ENCODE assay signal across 1 cellular context in genomic region chr6:31068738-31069340, GRCh38.
TF ChIP-seq lines count a peak whose summit lies in the region.

No MANE protein-coding gene starts in this region.

TF ChIP-seq in K562, 482 proteins besides CTCF, POLR2A, EP300 and RAD21 (continued from another document and continues in another):
- TF ChIP-seq, protein P1, sequence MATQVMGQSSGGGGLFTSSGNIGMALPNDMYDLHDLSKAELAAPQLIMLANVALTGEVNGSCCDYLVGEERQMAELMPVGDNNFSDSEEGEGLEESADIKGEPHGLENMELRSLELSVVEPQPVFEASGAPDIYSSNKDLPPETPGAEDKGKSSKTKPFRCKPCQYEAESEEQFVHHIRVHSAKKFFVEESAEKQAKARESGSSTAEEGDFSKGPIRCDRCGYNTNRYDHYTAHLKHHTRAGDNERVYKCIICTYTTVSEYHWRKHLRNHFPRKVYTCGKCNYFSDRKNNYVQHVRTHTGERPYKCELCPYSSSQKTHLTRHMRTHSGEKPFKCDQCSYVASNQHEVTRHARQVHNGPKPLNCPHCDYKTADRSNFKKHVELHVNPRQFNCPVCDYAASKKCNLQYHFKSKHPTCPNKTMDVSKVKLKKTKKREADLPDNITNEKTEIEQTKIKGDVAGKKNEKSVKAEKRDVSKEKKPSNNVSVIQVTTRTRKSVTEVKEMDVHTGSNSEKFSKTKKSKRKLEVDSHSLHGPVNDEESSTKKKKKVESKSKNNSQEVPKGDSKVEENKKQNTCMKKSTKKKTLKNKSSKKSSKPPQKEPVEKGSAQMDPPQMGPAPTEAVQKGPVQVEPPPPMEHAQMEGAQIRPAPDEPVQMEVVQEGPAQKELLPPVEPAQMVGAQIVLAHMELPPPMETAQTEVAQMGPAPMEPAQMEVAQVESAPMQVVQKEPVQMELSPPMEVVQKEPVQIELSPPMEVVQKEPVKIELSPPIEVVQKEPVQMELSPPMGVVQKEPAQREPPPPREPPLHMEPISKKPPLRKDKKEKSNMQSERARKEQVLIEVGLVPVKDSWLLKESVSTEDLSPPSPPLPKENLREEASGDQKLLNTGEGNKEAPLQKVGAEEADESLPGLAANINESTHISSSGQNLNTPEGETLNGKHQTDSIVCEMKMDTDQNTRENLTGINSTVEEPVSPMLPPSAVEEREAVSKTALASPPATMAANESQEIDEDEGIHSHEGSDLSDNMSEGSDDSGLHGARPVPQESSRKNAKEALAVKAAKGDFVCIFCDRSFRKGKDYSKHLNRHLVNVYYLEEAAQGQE (CRISPR knock-in tag; IDR thresholded peaks at IDR 0.05; ENCODE audit: low read depth) = no peak
- no peak for TF ChIP-seq CHD1 (IDR thresholded peaks at IDR 0.05; ENCODE audit: low read length)
- peak; percentile 17 for TF ChIP-seq TBP (optimal IDR thresholded peaks at IDR 0.05; ENCODE audit: low read depth, low read length)
- TF ChIP-seq ARID3A (IDR thresholded peaks at IDR 0.05; ENCODE audit: borderline replicate concordance, low read depth, low read length) = no peak
- TF ChIP-seq ELF1 (tag; IDR thresholded peaks at IDR 0.05) = no peak
- TF ChIP-seq, protein P2, sequence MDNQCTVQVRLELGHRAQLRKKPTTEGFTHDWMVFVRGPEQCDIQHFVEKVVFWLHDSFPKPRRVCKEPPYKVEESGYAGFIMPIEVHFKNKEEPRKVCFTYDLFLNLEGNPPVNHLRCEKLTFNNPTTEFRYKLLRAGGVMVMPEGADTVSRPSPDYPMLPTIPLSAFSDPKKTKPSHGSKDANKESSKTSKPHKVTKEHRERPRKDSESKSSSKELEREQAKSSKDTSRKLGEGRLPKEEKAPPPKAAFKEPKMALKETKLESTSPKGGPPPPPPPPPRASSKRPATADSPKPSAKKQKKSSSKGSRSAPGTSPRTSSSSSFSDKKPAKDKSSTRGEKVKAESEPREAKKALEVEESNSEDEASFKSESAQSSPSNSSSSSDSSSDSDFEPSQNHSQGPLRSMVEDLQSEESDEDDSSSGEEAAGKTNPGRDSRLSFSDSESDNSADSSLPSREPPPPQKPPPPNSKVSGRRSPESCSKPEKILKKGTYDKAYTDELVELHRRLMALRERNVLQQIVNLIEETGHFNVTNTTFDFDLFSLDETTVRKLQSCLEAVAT (IDR thresholded peaks at IDR 0.05) = no peak
- no peak for TF ChIP-seq POLR2G (IDR thresholded peaks at IDR 0.05; ENCODE audit: low read depth, low read length)
- no peak for TF ChIP-seq TGIF2 (CRISPR knock-in tag; IDR thresholded peaks at IDR 0.05)
- TF ChIP-seq E2F4 (CRISPR knock-in tag; IDR thresholded peaks at IDR 0.05; ENCODE audit: low read depth) = no peak
- TF ChIP-seq, protein P3, sequence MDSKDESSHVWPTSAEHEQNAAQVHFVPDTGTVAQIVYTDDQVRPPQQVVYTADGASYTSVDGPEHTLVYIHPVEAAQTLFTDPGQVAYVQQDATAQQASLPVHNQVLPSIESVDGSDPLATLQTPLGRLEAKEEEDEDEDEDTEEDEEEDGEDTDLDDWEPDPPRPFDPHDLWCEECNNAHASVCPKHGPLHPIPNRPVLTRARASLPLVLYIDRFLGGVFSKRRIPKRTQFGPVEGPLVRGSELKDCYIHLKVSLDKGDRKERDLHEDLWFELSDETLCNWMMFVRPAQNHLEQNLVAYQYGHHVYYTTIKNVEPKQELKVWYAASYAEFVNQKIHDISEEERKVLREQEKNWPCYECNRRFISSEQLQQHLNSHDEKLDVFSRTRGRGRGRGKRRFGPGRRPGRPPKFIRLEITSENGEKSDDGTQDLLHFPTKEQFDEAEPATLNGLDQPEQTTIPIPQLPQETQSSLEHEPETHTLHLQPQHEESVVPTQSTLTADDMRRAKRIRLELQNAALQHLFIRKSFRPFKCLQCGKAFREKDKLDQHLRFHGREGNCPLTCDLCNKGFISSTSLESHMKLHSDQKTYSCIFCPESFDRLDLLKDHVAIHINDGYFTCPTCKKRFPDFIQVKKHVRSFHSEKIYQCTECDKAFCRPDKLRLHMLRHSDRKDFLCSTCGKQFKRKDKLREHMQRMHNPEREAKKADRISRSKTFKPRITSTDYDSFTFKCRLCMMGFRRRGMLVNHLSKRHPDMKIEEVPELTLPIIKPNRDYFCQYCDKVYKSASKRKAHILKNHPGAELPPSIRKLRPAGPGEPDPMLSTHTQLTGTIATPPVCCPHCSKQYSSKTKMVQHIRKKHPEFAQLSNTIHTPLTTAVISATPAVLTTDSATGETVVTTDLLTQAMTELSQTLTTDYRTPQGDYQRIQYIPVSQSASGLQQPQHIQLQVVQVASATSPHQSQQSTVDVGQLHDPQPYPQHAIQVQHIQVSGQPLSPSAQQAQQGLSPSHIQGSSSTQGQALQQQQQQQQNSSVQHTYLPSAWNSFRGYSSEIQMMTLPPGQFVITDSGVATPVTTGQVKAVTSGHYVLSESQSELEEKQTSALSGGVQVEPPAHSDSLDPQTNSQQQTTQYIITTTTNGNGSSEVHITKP (IDR thresholded peaks at IDR 0.05; ENCODE audit: partially characterized antibody) = peak; percentile 12
- TF ChIP-seq DDX20 (tag; IDR thresholded peaks at IDR 0.05; ENCODE audit: low read depth) = no peak
- no peak for TF ChIP-seq TAL1 (IDR thresholded peaks at IDR 0.05)
- TF ChIP-seq, protein P4, sequence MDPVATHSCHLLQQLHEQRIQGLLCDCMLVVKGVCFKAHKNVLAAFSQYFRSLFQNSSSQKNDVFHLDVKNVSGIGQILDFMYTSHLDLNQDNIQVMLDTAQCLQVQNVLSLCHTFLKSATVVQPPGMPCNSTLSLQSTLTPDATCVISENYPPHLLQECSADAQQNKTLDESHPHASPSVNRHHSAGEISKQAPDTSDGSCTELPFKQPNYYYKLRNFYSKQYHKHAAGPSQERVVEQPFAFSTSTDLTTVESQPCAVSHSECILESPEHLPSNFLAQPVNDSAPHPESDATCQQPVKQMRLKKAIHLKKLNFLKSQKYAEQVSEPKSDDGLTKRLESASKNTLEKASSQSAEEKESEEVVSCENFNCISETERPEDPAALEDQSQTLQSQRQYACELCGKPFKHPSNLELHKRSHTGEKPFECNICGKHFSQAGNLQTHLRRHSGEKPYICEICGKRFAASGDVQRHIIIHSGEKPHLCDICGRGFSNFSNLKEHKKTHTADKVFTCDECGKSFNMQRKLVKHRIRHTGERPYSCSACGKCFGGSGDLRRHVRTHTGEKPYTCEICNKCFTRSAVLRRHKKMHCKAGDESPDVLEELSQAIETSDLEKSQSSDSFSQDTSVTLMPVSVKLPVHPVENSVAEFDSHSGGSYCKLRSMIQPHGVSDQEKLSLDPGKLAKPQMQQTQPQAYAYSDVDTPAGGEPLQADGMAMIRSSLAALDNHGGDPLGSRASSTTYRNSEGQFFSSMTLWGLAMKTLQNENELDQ (CRISPR knock-in tag; IDR thresholded peaks at IDR 0.05; ENCODE audit: borderline replicate concordance) = 0 out of 2 replicates have a peak, but pooled peaks have one; percentile 69
- TF ChIP-seq PBX2 (CRISPR knock-in tag; IDR thresholded peaks at IDR 0.05; ENCODE audit: low read depth) = no peak
- TF ChIP-seq PBX2 (tag; conservative IDR thresholded peaks at IDR 0.05; ENCODE audit: low read depth) = peak; percentile 65
- peak; percentile 35; the same call in 1 of the 2 replicates for TF ChIP-seq DEAF1 (CRISPR knock-in tag; IDR thresholded peaks at IDR 0.05)
- TF ChIP-seq, protein P5, sequence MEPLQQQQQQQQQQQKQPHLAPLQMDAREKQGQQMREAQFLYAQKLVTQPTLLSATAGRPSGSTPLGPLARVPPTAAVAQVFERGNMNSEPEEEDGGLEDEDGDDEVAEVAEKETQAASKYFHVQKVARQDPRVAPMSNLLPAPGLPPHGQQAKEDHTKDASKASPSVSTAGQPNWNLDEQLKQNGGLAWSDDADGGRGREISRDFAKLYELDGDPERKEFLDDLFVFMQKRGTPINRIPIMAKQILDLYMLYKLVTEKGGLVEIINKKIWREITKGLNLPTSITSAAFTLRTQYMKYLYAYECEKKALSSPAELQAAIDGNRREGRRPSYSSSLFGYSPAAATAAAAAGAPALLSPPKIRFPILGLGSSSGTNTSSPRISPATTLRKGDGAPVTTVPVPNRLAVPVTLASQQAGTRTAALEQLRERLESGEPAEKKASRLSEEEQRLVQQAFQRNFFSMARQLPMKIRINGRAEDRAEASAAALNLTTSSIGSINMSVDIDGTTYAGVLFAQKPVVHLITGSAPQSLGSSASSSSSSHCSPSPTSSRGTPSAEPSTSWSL (CRISPR knock-in tag; IDR thresholded peaks at IDR 0.05; ENCODE audit: borderline replicate concordance) = no peak
- TF ChIP-seq BMI1 (IDR thresholded peaks at IDR 0.05; ENCODE audit: low read length) = peak; percentile 78
- no peak for TF ChIP-seq SRSF1 (IDR thresholded peaks at IDR 0.05; ENCODE audit: low read depth, low read length)
- TF ChIP-seq MXI1 (IDR thresholded peaks at IDR 0.05; ENCODE audit: low read depth, low read length) = peak; percentile 88
- TF ChIP-seq CHD2 (IDR thresholded peaks at IDR 0.05; ENCODE audit: low read depth, low read length) = no peak
- TF ChIP-seq, protein P6, sequence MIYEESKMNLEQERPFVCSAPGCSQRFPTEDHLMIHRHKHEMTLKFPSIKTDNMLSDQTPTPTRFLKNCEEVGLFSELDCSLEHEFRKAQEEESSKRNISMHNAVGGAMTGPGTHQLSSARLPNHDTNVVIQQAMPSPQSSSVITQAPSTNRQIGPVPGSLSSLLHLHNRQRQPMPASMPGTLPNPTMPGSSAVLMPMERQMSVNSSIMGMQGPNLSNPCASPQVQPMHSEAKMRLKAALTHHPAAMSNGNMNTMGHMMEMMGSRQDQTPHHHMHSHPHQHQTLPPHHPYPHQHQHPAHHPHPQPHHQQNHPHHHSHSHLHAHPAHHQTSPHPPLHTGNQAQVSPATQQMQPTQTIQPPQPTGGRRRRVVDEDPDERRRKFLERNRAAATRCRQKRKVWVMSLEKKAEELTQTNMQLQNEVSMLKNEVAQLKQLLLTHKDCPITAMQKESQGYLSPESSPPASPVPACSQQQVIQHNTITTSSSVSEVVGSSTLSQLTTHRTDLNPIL (CRISPR knock-in tag; IDR thresholded peaks at IDR 0.05) = no peak
- no peak for TF ChIP-seq THAP7 (CRISPR knock-in tag; IDR thresholded peaks at IDR 0.05)
- no peak for TF ChIP-seq KLF1 (tag; IDR thresholded peaks at IDR 0.05)
- TF ChIP-seq ZNF12 (CRISPR knock-in tag; IDR thresholded peaks at IDR 0.05) = no peak
- TF ChIP-seq ZZZ3 (IDR thresholded peaks at IDR 0.05) = no peak
- TF ChIP-seq NR2C2 (CRISPR knock-in tag; IDR thresholded peaks at IDR 0.05) = no peak
- TF ChIP-seq NR2C2 (tag; IDR thresholded peaks at IDR 0.05) = no peak
- peak; percentile 25; the same call in 1 of the 2 replicates for TF ChIP-seq TEAD4 (IDR thresholded peaks at IDR 0.05; ENCODE audit: low read length)
- no peak for TF ChIP-seq TEAD4 (CRISPR knock-in tag; IDR thresholded peaks at IDR 0.05; ENCODE audit: borderline replicate concordance)
